Comparison of ENCODE assay signal across 25 cellular contexts in genomic region chrX:20399728-20400414, GRCh38.
"Had no signal": no experiment of that assay in that cellular context is flagged by ENCODE, and none has a peak within 500 bp of the region (broad histone marks: within the 10 kb centered on the region; RNA-seq: fewer than 3 reads in every experiment).

No MANE protein-coding gene starts in this region.

- H3K4me1 Mint-ChIP-seq: activated CD4-positive, alpha-beta T cell treated with anti-CD3 and anti-CD28 coated beads, Interleukin-2, amount 10 ng/mL, durations not matched to agents 24 days and 14 days; endodermal cell had no signal

- H3K4me3 ChIP-seq: breast epithelium, esophagus muscularis mucosa, heart right ventricle, left lung, lung, spleen, stomach, thyroid gland, upper lobe of left lung, vagina had no signal

- H3K4me1 ChIP-seq: breast epithelium, esophagus muscularis mucosa, foreskin keratinocyte, heart right ventricle, left lung, stomach, thyroid gland, upper lobe of left lung, vagina had no signal

- H3K36me3 Mint-ChIP-seq: natural killer cell treated with Interleukin-12 subunit alpha and Interleukin-12 subunit beta and Interleukin-15 and Interleukin-18, amount 100 ng/mL, for 72 hours had no signal

- H3K4me3 Mint-ChIP-seq: activated B cell treated with CpG ODN at 0.5 μM for 24 hours; activated CD4-positive, alpha-beta T cell treated with anti-CD3 and anti-CD28 coated beads, Interleukin-2, amount 10 ng/mL, durations not matched to agents 24 days and 14 days; dendritic cell treated with granulocyte-macrophage colony-stimulating factor and Interleukin-4, amounts not matched to agents 40 ng/mL and 50 ng/mL, for 4 days; endodermal cell; natural killer cell treated with Interleukin-12 subunit alpha and Interleukin-12 subunit beta and Interleukin-15 and Interleukin-18, amount 100 ng/mL, for 72 hours; T-helper 2 cell treated with Interferon-gamma antibody and Interleukin-4, amounts not matched to agents 5 μg/mL and 100 μg/mL, for 36 hours had no signal

- DNase-seq: activated B cell treated with CpG ODN at 0.5 μM for 24 hours; activated CD4-positive, alpha-beta T cell treated with anti-CD3 and anti-CD28 coated beads, Interleukin-2, amount 10 ng/mL, durations not matched to agents 24 days and 14 days; activated naive CD4-positive, alpha-beta T cell; central memory CD4-positive, alpha-beta T cell; endodermal cell; foreskin keratinocyte; heart right ventricle; kidney glomerular epithelial cell; left lung; mesendoderm; posterior cingulate gyrus; right cardiac atrium; spleen; stimulated activated CD4-positive, alpha-beta T cell treated with anti-CD3 and anti-CD28 coated beads, Interleukin-4, amount 100 ng/mL, for 1 hour; stomach; T-helper 1 cell; thyroid gland; upper lobe of left lung had no signal

- H3K27ac ChIP-seq: breast epithelium, esophagus muscularis mucosa, foreskin keratinocyte, heart right ventricle, left lung, spleen, stomach, thyroid gland, upper lobe of left lung, vagina had no signal

- H3K9me3 ChIP-seq: breast epithelium, esophagus muscularis mucosa, heart right ventricle, left lung, spleen, stomach, thyroid gland, upper lobe of left lung, vagina had no signal

- H3K9me3 Mint-ChIP-seq: activated B cell treated with CpG ODN at 0.5 μM for 24 hours; dendritic cell treated with granulocyte-macrophage colony-stimulating factor and Interleukin-4, amounts not matched to agents 40 ng/mL and 50 ng/mL, for 4 days; natural killer cell treated with Interleukin-12 subunit alpha and Interleukin-12 subunit beta and Interleukin-15 and Interleukin-18, amount 100 ng/mL, for 72 hours; T-helper 2 cell treated with Interferon-gamma antibody and Interleukin-4, amounts not matched to agents 5 μg/mL and 100 μg/mL, for 36 hours had no signal

- H3K36me3 ChIP-seq: breast epithelium, esophagus muscularis mucosa, heart right ventricle, left lung, spleen, stomach, thyroid gland, upper lobe of left lung, vagina had no signal

- H3K27me3 Mint-ChIP-seq: activated B cell treated with CpG ODN at 0.5 μM for 24 hours; dendritic cell treated with granulocyte-macrophage colony-stimulating factor and Interleukin-4, amounts not matched to agents 40 ng/mL and 50 ng/mL, for 4 days had no signal

- H3K27ac Mint-ChIP-seq: activated B cell treated with CpG ODN at 0.5 μM for 24 hours; activated CD4-positive, alpha-beta T cell treated with anti-CD3 and anti-CD28 coated beads, Interleukin-2, amount 10 ng/mL, durations not matched to agents 24 days and 14 days; dendritic cell treated with granulocyte-macrophage colony-stimulating factor and Interleukin-4, amounts not matched to agents 40 ng/mL and 50 ng/mL, for 4 days; endodermal cell; natural killer cell treated with Interleukin-12 subunit alpha and Interleukin-12 subunit beta and Interleukin-15 and Interleukin-18, amount 100 ng/mL, for 72 hours; T-helper 2 cell treated with Interferon-gamma antibody and Interleukin-4, amounts not matched to agents 5 μg/mL and 100 μg/mL, for 36 hours had no signal

- ATAC-seq: foreskin keratinocyte; heart right ventricle; left lung; natural killer cell treated with Interleukin-12 subunit alpha and Interleukin-12 subunit beta and Interleukin-15 and Interleukin-18, amount 100 ng/mL, for 72 hours; right cardiac atrium had no signal

- H3K27me3 ChIP-seq: esophagus muscularis mucosa, foreskin keratinocyte, left lung, spleen, stomach, thyroid gland, upper lobe of left lung, vagina had no signal
